1 cellular context compared by ENCODE assay signal in the genomic region with DNA sequence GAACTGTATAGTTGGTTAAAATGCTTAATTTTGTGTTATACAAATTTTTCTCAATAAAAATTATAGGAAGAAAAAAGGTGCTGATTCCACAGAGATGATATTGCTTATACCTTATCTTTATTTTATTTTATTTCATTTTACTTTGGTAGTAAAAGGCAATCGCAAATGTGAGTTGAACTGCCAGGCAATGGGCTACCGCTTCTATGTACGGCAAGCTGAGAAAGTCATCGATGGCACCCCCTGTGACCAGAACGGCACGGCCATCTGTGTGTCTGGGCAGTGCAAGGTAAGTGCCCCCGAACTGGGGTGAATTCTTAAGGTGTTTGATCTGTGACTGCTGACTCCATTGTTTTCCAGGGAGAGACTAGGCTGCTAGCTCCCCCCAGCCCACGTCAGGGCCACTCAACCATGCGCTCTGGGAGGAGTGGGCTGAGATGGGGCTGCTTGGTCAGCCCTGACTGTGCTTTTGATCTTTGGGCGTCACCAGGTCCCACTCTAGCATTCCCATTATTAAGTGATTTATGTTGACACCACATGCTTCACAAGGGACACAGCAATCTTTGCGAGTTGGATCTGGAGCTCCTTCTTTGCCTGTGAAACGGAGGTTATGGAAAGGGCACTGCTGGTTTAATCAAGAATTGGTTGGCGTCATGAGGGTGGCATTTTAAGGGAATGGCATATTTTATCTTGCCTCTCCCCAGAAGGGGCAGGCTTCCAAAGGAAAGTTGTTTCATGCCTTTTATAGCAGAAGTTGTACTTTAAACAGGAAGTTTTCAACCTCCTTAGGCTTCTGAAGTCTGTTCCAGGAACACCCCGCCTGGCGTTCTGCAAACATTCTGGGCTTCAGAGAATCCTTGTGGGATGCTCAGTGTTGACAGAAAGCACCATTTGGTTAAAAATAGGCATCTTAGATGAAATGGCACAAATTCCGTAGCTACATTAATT.
TF ChIP-seq lines count a peak whose summit lies in the region.

No MANE protein-coding gene starts in this region.

TF ChIP-seq in H1, 55 proteins besides CTCF, POLR2A, EP300 and RAD21:
- TF ChIP-seq TEAD4 (IDR thresholded peaks at IDR 0.05; ENCODE audit: low read depth, low read length) = no peak
- TF ChIP-seq NANOG (IDR thresholded peaks at IDR 0.05; ENCODE audit: insufficient read depth, low read depth, low read length, poor library complexity, severe bottlenecking) = no peak
- TF ChIP-seq PHF8 (conservative IDR thresholded peaks at IDR 0.05; ENCODE audit: low read depth, low read length) = no peak
- TF ChIP-seq, protein P1, sequence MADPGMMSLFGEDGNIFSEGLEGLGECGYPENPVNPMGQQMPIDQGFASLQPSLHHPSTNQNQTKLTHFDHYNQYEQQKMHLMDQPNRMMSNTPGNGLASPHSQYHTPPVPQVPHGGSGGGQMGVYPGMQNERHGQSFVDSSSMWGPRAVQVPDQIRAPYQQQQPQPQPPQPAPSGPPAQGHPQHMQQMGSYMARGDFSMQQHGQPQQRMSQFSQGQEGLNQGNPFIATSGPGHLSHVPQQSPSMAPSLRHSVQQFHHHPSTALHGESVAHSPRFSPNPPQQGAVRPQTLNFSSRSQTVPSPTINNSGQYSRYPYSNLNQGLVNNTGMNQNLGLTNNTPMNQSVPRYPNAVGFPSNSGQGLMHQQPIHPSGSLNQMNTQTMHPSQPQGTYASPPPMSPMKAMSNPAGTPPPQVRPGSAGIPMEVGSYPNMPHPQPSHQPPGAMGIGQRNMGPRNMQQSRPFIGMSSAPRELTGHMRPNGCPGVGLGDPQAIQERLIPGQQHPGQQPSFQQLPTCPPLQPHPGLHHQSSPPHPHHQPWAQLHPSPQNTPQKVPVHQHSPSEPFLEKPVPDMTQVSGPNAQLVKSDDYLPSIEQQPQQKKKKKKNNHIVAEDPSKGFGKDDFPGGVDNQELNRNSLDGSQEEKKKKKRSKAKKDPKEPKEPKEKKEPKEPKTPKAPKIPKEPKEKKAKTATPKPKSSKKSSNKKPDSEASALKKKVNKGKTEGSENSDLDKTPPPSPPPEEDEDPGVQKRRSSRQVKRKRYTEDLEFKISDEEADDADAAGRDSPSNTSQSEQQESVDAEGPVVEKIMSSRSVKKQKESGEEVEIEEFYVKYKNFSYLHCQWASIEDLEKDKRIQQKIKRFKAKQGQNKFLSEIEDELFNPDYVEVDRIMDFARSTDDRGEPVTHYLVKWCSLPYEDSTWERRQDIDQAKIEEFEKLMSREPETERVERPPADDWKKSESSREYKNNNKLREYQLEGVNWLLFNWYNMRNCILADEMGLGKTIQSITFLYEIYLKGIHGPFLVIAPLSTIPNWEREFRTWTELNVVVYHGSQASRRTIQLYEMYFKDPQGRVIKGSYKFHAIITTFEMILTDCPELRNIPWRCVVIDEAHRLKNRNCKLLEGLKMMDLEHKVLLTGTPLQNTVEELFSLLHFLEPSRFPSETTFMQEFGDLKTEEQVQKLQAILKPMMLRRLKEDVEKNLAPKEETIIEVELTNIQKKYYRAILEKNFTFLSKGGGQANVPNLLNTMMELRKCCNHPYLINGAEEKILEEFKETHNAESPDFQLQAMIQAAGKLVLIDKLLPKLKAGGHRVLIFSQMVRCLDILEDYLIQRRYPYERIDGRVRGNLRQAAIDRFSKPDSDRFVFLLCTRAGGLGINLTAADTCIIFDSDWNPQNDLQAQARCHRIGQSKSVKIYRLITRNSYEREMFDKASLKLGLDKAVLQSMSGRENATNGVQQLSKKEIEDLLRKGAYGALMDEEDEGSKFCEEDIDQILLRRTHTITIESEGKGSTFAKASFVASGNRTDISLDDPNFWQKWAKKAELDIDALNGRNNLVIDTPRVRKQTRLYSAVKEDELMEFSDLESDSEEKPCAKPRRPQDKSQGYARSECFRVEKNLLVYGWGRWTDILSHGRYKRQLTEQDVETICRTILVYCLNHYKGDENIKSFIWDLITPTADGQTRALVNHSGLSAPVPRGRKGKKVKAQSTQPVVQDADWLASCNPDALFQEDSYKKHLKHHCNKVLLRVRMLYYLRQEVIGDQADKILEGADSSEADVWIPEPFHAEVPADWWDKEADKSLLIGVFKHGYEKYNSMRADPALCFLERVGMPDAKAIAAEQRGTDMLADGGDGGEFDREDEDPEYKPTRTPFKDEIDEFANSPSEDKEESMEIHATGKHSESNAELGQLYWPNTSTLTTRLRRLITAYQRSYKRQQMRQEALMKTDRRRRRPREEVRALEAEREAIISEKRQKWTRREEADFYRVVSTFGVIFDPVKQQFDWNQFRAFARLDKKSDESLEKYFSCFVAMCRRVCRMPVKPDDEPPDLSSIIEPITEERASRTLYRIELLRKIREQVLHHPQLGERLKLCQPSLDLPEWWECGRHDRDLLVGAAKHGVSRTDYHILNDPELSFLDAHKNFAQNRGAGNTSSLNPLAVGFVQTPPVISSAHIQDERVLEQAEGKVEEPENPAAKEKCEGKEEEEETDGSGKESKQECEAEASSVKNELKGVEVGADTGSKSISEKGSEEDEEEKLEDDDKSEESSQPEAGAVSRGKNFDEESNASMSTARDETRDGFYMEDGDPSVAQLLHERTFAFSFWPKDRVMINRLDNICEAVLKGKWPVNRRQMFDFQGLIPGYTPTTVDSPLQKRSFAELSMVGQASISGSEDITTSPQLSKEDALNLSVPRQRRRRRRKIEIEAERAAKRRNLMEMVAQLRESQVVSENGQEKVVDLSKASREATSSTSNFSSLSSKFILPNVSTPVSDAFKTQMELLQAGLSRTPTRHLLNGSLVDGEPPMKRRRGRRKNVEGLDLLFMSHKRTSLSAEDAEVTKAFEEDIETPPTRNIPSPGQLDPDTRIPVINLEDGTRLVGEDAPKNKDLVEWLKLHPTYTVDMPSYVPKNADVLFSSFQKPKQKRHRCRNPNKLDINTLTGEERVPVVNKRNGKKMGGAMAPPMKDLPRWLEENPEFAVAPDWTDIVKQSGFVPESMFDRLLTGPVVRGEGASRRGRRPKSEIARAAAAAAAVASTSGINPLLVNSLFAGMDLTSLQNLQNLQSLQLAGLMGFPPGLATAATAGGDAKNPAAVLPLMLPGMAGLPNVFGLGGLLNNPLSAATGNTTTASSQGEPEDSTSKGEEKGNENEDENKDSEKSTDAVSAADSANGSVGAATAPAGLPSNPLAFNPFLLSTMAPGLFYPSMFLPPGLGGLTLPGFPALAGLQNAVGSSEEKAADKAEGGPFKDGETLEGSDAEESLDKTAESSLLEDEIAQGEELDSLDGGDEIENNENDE (IDR thresholded peaks at IDR 0.05; ENCODE audit: insufficient replicate concordance, low read length) = no peak
- TF ChIP-seq CBX8 (IDR thresholded peaks at IDR 0.05; ENCODE audit: borderline replicate concordance, low read depth, low read length) = no peak
- no peak for TF ChIP-seq SIX5 (IDR thresholded peaks at IDR 0.05; ENCODE audit: low read depth, low read length)
- no peak for TF ChIP-seq SP2 (IDR thresholded peaks at IDR 0.05; ENCODE audit: low read length)
- TF ChIP-seq POLR2AphosphoS5 (IDR thresholded peaks at IDR 0.05; ENCODE audit: low read depth, low read length) = no peak
- TF ChIP-seq TAF1 (IDR thresholded peaks at IDR 0.05; ENCODE audit: low read depth, low read length) = no peak
- TF ChIP-seq SUZ12 (IDR thresholded peaks at IDR 0.05; ENCODE audit: low read length) = no peak
- no peak for TF ChIP-seq EGR1 (IDR thresholded peaks at IDR 0.05; ENCODE audit: borderline replicate concordance, low read depth, low read length)
